Comparison of ENCODE assay signal across 1 cellular context in the genomic region with DNA sequence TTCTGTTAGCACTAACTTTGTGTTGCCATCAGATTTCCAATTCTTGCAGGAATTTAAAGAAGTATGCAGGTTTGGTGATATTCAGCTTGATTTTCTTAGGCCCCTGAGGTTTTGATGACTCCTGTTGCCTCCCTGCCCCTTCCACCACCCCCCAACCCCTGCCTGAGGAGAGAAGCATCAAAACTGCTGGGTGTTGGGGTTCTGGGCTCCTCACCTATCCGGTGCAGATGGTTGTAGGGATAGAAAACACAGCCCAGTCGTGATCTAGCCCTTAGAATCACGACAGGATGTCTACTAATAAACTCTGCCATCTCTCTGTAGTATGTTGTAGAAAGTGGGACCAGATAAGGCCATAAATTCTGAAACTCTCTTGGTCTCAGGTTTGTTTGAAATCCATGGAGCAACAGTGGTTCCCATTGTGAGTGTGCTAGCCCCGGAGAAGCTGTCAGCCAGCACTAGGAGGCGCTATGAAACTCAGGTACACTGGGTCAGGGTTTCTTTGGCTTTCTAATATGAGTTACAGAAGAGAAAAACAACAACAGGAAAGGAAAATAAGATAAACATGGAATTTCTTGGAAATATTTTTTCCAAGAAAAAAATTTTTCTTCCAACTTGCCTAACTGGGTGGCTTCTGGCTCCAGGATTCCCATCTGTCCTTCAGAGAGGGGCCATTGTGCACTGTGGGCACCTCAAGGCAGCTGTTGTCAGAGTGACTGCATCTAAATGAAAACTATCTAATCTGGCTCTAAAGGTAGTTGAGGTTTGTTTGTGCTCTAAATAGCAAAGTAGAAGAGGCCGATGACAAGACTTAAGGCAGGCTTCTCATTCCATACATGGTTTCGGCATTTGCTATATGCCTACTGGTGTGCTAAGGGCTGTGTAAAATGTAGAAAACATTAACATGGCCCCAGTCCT.
TF ChIP-seq lines count a peak whose summit lies in the region.

No MANE protein-coding gene starts in this region.

TF ChIP-seq in K562, 482 proteins besides CTCF, POLR2A, EP300 and RAD21 (continued from another document):
- 0 out of 2 replicates have a peak, but pooled peaks have one; percentile 61 for TF ChIP-seq XRCC5 (IDR thresholded peaks at IDR 0.05; ENCODE audit: low read depth, low read length)
- TF ChIP-seq, protein P1, sequence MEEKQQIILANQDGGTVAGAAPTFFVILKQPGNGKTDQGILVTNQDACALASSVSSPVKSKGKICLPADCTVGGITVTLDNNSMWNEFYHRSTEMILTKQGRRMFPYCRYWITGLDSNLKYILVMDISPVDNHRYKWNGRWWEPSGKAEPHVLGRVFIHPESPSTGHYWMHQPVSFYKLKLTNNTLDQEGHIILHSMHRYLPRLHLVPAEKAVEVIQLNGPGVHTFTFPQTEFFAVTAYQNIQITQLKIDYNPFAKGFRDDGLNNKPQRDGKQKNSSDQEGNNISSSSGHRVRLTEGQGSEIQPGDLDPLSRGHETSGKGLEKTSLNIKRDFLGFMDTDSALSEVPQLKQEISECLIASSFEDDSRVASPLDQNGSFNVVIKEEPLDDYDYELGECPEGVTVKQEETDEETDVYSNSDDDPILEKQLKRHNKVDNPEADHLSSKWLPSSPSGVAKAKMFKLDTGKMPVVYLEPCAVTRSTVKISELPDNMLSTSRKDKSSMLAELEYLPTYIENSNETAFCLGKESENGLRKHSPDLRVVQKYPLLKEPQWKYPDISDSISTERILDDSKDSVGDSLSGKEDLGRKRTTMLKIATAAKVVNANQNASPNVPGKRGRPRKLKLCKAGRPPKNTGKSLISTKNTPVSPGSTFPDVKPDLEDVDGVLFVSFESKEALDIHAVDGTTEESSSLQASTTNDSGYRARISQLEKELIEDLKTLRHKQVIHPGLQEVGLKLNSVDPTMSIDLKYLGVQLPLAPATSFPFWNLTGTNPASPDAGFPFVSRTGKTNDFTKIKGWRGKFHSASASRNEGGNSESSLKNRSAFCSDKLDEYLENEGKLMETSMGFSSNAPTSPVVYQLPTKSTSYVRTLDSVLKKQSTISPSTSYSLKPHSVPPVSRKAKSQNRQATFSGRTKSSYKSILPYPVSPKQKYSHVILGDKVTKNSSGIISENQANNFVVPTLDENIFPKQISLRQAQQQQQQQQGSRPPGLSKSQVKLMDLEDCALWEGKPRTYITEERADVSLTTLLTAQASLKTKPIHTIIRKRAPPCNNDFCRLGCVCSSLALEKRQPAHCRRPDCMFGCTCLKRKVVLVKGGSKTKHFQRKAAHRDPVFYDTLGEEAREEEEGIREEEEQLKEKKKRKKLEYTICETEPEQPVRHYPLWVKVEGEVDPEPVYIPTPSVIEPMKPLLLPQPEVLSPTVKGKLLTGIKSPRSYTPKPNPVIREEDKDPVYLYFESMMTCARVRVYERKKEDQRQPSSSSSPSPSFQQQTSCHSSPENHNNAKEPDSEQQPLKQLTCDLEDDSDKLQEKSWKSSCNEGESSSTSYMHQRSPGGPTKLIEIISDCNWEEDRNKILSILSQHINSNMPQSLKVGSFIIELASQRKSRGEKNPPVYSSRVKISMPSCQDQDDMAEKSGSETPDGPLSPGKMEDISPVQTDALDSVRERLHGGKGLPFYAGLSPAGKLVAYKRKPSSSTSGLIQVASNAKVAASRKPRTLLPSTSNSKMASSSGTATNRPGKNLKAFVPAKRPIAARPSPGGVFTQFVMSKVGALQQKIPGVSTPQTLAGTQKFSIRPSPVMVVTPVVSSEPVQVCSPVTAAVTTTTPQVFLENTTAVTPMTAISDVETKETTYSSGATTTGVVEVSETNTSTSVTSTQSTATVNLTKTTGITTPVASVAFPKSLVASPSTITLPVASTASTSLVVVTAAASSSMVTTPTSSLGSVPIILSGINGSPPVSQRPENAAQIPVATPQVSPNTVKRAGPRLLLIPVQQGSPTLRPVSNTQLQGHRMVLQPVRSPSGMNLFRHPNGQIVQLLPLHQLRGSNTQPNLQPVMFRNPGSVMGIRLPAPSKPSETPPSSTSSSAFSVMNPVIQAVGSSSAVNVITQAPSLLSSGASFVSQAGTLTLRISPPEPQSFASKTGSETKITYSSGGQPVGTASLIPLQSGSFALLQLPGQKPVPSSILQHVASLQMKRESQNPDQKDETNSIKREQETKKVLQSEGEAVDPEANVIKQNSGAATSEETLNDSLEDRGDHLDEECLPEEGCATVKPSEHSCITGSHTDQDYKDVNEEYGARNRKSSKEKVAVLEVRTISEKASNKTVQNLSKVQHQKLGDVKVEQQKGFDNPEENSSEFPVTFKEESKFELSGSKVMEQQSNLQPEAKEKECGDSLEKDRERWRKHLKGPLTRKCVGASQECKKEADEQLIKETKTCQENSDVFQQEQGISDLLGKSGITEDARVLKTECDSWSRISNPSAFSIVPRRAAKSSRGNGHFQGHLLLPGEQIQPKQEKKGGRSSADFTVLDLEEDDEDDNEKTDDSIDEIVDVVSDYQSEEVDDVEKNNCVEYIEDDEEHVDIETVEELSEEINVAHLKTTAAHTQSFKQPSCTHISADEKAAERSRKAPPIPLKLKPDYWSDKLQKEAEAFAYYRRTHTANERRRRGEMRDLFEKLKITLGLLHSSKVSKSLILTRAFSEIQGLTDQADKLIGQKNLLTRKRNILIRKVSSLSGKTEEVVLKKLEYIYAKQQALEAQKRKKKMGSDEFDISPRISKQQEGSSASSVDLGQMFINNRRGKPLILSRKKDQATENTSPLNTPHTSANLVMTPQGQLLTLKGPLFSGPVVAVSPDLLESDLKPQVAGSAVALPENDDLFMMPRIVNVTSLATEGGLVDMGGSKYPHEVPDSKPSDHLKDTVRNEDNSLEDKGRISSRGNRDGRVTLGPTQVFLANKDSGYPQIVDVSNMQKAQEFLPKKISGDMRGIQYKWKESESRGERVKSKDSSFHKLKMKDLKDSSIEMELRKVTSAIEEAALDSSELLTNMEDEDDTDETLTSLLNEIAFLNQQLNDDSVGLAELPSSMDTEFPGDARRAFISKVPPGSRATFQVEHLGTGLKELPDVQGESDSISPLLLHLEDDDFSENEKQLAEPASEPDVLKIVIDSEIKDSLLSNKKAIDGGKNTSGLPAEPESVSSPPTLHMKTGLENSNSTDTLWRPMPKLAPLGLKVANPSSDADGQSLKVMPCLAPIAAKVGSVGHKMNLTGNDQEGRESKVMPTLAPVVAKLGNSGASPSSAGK (IDR thresholded peaks at IDR 0.05), result no peak
